Comparison of ENCODE assay signal across 1 cellular context in genomic region chrX:103754401-103754800, GRCh38.
TF ChIP-seq lines count a peak whose summit lies in the region.

No MANE protein-coding gene starts in this region.

TF ChIP-seq in SK-N-SH, 30 proteins besides CTCF, POLR2A, EP300 and RAD21 (continued from another document):
- TF ChIP-seq PBX3 (IDR thresholded peaks at IDR 0.05) (no peak), NFIC (IDR thresholded peaks at IDR 0.05; ENCODE audit: borderline replicate concordance) (no peak)
